ENCODE assay signal across 30 cellular contexts in the genomic region with DNA sequence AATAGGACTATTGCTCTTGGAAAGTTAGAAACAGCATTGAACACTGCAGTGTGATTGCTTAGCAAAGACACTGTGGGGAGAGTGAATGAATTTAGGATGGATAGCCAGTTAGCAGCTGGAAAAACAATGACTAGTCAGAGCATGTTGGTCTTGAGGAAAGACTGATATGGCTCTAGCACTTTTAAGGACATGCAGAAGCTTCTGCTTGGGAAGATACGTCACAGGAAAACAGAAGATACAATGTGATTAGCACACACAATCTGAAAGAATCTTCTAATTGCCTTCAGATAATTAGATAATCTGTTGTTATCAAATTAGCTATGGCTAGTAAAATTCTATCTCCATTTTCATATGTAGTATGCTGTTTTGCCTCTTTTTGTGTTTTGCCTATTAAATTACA.
"Had no signal": no experiment of that assay in that cellular context is flagged by ENCODE, and none has a peak within 500 bp of the region (broad histone marks: within the 10 kb centered on the region; RNA-seq: fewer than 3 reads in every experiment).

No MANE protein-coding gene starts in this region.

- ATAC-seq: activated naive CD8-positive, alpha-beta T cell treated with anti-CD3 and anti-CD28 coated beads, Interleukin-2, amount 50 U/mL, for 24 hours; Panc1 had no signal

- H3K36me3 ChIP-seq: cardiac muscle cell had no signal

- H3K27ac Mint-ChIP-seq: activated B cell treated with CpG ODN at 0.5 μM for 24 hours; activated CD4-positive, alpha-beta memory T cell treated with anti-CD3 and anti-CD28 coated beads for 36 hours; activated naive CD4-positive, alpha-beta T cell treated with anti-CD3 and anti-CD28 coated beads, Interleukin-2, amount 10 ng/mL, durations not matched to agents 7 days and 5 days; activated naive CD8-positive, alpha-beta T cell; activated naive CD8-positive, alpha-beta T cell treated with anti-CD3 and anti-CD28 coated beads, Interleukin-2, amount 50 U/mL, for 24 hours had no signal

- DNase-seq: activated B cell treated with CpG ODN at 0.5 μM for 24 hours; activated CD4-positive, alpha-beta memory T cell treated with anti-CD3 and anti-CD28 coated beads for 36 hours; activated CD4-positive, alpha-beta T cell treated with anti-CD3 and anti-CD28 coated beads for 4 hours; activated CD4-positive, alpha-beta T cell treated with anti-CD3 and anti-CD28 coated beads, Interleukin-2, amount 50 U/mL, for 1 hour; activated CD4-positive, CD25-positive, alpha-beta regulatory T cell treated with anti-CD3 and anti-CD28 coated beads, Interleukin-2, amount 50 U/mL, for 72 hours; activated CD8-positive, alpha-beta memory T cell treated with anti-CD3 and anti-CD28 coated beads, Interleukin-2, amount 50 U/mL, for 4 hours; activated effector memory CD4-positive, alpha-beta T cell treated with Interleukin-2 at 50 U/mL for 16 hours; activated naive CD4-positive, alpha-beta T cell treated with anti-CD3 and anti-CD28 coated beads, Interleukin-2, amount 10 ng/mL, durations not matched to agents 7 days and 5 days; activated naive CD8-positive, alpha-beta T cell treated with anti-CD3 and anti-CD28 coated beads, Interleukin-2, amount 50 U/mL, for 24 hours; activated T-cell treated with anti-CD3 and anti-CD28 coated beads, Interleukin-2, amount 50 U/mL, for 48 hours; anterior cingulate cortex; Kasumi-1; KG1; NCI-H1105; NCI-H1417 treated with DMSO at 0.1 percent for 48 hours; NCI-H187 treated with DMSO at 0.1 percent for 48 hours; NCI-H2081; NCI-H510A; NCI-H526 treated with DMSO at 0.1 percent for 48 hours; NCI-H774; RPMI8226; SW 1271; T-helper 1 cell; T-helper 2 cell; T-helper 9 cell had no signal

- H3K4me1 Mint-ChIP-seq: activated B cell treated with CpG ODN at 0.5 μM for 24 hours; activated naive CD4-positive, alpha-beta T cell treated with anti-CD3 and anti-CD28 coated beads, Interleukin-2, amount 10 ng/mL, durations not matched to agents 7 days and 5 days; activated naive CD8-positive, alpha-beta T cell treated with anti-CD3 and anti-CD28 coated beads, Interleukin-2, amount 50 U/mL, for 24 hours; central memory CD8-positive, alpha-beta T cell had no signal

- H3K27me3 ChIP-seq: cardiac muscle cell had no signal

- H3K27ac ChIP-seq: cardiac muscle cell, VCaP had no signal

- H3K4me3 ChIP-seq: cardiac muscle cell had no signal

- H3K4me3 Mint-ChIP-seq: activated B cell treated with CpG ODN at 0.5 μM for 24 hours; activated CD4-positive, alpha-beta memory T cell treated with anti-CD3 and anti-CD28 coated beads for 36 hours; activated naive CD4-positive, alpha-beta T cell treated with anti-CD3 and anti-CD28 coated beads, Interleukin-2, amount 10 ng/mL, durations not matched to agents 7 days and 5 days; activated naive CD8-positive, alpha-beta T cell; activated naive CD8-positive, alpha-beta T cell treated with anti-CD3 and anti-CD28 coated beads, Interleukin-2, amount 50 U/mL, for 24 hours; central memory CD8-positive, alpha-beta T cell had no signal

- H3K27me3 Mint-ChIP-seq: activated B cell treated with CpG ODN at 0.5 μM for 24 hours; activated CD4-positive, alpha-beta memory T cell treated with anti-CD3 and anti-CD28 coated beads for 36 hours; activated naive CD4-positive, alpha-beta T cell treated with anti-CD3 and anti-CD28 coated beads, Interleukin-2, amount 10 ng/mL, durations not matched to agents 7 days and 5 days; activated naive CD8-positive, alpha-beta T cell; activated naive CD8-positive, alpha-beta T cell treated with anti-CD3 and anti-CD28 coated beads, Interleukin-2, amount 50 U/mL, for 24 hours; central memory CD8-positive, alpha-beta T cell had no signal

- H3K36me3 Mint-ChIP-seq: activated CD4-positive, alpha-beta memory T cell treated with anti-CD3 and anti-CD28 coated beads for 36 hours; activated naive CD4-positive, alpha-beta T cell treated with anti-CD3 and anti-CD28 coated beads, Interleukin-2, amount 10 ng/mL, durations not matched to agents 7 days and 5 days; activated naive CD8-positive, alpha-beta T cell had no signal
